ENCODE assay signal across 13 cellular contexts in genomic region chr5:172602712-172603289, GRCh38. TPM values are rescaled to one million over a fixed set of nuclear protein-coding genes. Genes with fewer than 3 reads are reported as not detected.
DNase-seq lines count a peak whose midpoint lies in the region; ATAC-seq and TF ChIP-seq lines count a peak whose summit lies in the region.
"Had no signal": no experiment of that assay in that cellular context is flagged by ENCODE, and none has a peak within 500 bp of the region (broad histone marks: within the 10 kb centered on the region; RNA-seq: fewer than 3 reads in every experiment).

No MANE protein-coding gene starts in this region.

- no peaks in the 10 kb centered on the region for H3K36me3 ChIP-seq in parathyroid adenoma (ENCODE audit: control insufficient read depth, insufficient read depth, low read length)
- no peaks in the 10 kb centered on the region for H3K36me3 ChIP-seq in upper lobe of right lung

- H3K9ac ChIP-seq in parathyroid adenoma, result no peak overlapping the region

- peak overlapping the region in 1 of 59 donors; percentile 12 for H3K4me3 ChIP-seq in dorsolateral prefrontal cortex
- no peak overlapping the region for H3K4me3 ChIP-seq in parathyroid adenoma (ENCODE audit: low read depth, low read length)
- H3K4me3 ChIP-seq in upper lobe of right lung, result no peak overlapping the region

- peak overlapping the region; percentile 22 for H2AFZ ChIP-seq in parathyroid adenoma

- TF ChIP-seq CTCF in dorsolateral prefrontal cortex (IDR thresholded peaks at IDR 0.05 in 54 of 56, conservative IDR thresholded peaks at IDR 0.05 in 2 of 56; ENCODE audit: low read depth in 1 of 56, partially characterized antibody in 56 of 56) (no peak), parathyroid adenoma (IDR thresholded peaks at IDR 0.05) (no peak), upper lobe of right lung (IDR thresholded peaks at IDR 0.05) (no peak)

- H3K9me3 ChIP-seq in parathyroid adenoma (ENCODE audit: control insufficient read depth, low read length) (no peaks in the 10 kb centered on the region), upper lobe of right lung (no peaks in the 10 kb centered on the region)

- H3K79me2 ChIP-seq in parathyroid adenoma, result no peaks in the 10 kb centered on the region

- ATAC-seq in upper lobe of right lung, result peak; percentile 22
- ATAC-seq in HG03280 (IDR thresholded peaks at IDR 0.05; ENCODE audit: unreplicated experiment), result no peak
- ATAC-seq in HG03108 (IDR thresholded peaks at IDR 0.05; ENCODE audit: unreplicated experiment), result no peak
- ATAC-seq: stimulated activated naive B cell treated with anti-CD40 and anti-IgM and Interleukin-4, amounts not matched to agents 10 μg/mL and 1 μg/mL and 100 μg/mL, for 72 hours had no signal

- intact Hi-C loops in dorsolateral prefrontal cortex (cut with DNase I), result no loop called here
- intact Hi-C loops in upper lobe of right lung (cut with DNase I), result no loop called here

- H3K4me2 ChIP-seq in parathyroid adenoma (ENCODE audit: low read length), result no peak overlapping the region

- H3K27ac ChIP-seq in dorsolateral prefrontal cortex (peak overlapping the region in 50 of 59 donors; percentile 4 to 81 (median 57)), parathyroid adenoma (peak overlapping the region; percentile 64), upper lobe of right lung (peak overlapping the region; percentile 67)

- no peaks in the 10 kb centered on the region for H3K27me3 ChIP-seq in dorsolateral prefrontal cortex
- H3K27me3 ChIP-seq in parathyroid adenoma (ENCODE audit: control insufficient read depth, insufficient read depth, low read length), result no peaks in the 10 kb centered on the region
- H3K27me3 ChIP-seq in upper lobe of right lung, result no peaks in the 10 kb centered on the region

- no peaks in the 10 kb centered on the region for H3K4me1 ChIP-seq in parathyroid adenoma
- peaks cover 5% of the 10 kb centered on the region for H3K4me1 ChIP-seq in upper lobe of right lung

- DNase-seq in dorsolateral prefrontal cortex (peak in 2 of 10 donors; percentile 12 to 29), iris pigment epithelial cell (ENCODE audit: low read depth) (peak; percentile 9), upper lobe of right lung (no peak), HUDEP-2 (lab: John Stamatoyannopoulos, UW; ENCODE audit: unreplicated experiment in 76 of 76) (no peak), islet precursor cell (no peak)
- DNase-seq: activated CD4-positive, alpha-beta T cell treated with anti-CD3 and anti-CD28 coated beads, Interleukin-2, amount 10 ng/mL, durations not matched to agents 7 days and 5 days; activated gamma-delta T cell; NCI-H1694; stimulated activated CD4-positive, alpha-beta T cell treated with anti-CD3 and anti-CD28 coated beads, Interleukin-2, amount 100 ng/mL, for 24 hours; stimulated activated naive B cell treated with anti-CD40 and anti-IgM and Interleukin-4, amounts not matched to agents 10 μg/mL and 1 μg/mL and 100 μg/mL, for 72 hours had no signal

RNA-seq across cellular contexts. Expression of gene NEURL1B, which starts 38.3 kb away (rescaled TPM):
- 10 to 100 TPM in 115 of 120 experiments, 1 to 10 TPM in 5; 8.3 to 21.9 (median 13.9) TPM for total RNA-seq in dorsolateral prefrontal cortex
- total RNA-seq in upper lobe of right lung, result 25.0 TPM
